In the genomic region with DNA sequence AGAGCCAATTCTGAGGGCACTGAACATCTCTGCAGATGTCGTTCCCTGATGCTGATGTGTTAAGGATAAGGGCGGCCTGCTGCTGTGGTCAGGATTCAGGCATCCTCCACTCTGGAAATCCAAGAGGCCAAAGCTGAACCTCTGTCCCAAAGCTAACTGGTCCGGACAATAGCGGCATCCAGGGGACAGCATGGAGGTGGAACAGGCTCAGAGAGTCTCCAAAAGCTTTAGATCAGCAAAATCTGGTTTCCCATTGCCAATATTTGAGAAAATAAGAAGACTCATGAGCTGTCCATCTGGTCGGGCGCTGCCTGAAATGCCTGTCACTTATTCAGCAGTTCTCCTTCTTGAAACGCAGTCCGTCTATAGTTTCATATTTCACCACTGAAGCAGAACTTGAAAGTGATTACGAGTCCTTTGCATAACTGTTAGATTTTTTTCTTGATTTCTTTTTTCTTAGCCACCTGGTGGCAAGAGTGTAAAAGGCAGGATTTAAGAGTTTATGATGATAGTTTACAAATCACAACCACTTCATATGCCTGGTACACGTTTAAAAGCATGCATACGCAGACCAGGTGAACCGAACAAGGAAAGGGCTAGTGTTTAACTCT, we compare ENCODE assay signal across 8 cellular contexts. TPM values are rescaled to one million over a fixed set of nuclear protein-coding genes. Genes with fewer than 3 reads are reported as not detected.
A peak's percentile ranks its signal among the peaks of the same experiment; 100 is the strongest.
DNase-seq lines count a peak whose midpoint lies in the region; ATAC-seq and TF ChIP-seq lines count a peak whose summit lies in the region.

No MANE protein-coding gene starts in this region.

- TF ChIP-seq RAD21 in liver (IDR thresholded peaks at IDR 0.05): peak; percentile 54 to 76

- H3K4me3 Mint-ChIP-seq in H9: no peak overlapping the region

- H3K79me2 ChIP-seq in H9 (ENCODE audit: insufficient read depth, low read length): no peaks in the 10 kb centered on the region

- H4K20me1 ChIP-seq in H9 (ENCODE audit: control insufficient read depth, insufficient read depth, insufficient read length): no peaks in the 10 kb centered on the region

- no peak overlapping the region for H2BK120ac ChIP-seq in H9 (ENCODE audit: low read depth, low read length, poor library complexity, severe bottlenecking)

- H3K79me1 ChIP-seq in H9 (ENCODE audit: insufficient read depth, low read depth, low read length, poor library complexity, severe bottlenecking): no peaks in the 10 kb centered on the region

- H3K9ac ChIP-seq in H9 (ENCODE audit: extremely low read depth, insufficient read length, low read length) (no peak overlapping the region), liver (ENCODE audit: low read depth in 1 of 2, low read length in 2 of 2) (no peak overlapping the region)

- no peak overlapping the region for H2AK5ac ChIP-seq in H9 (ENCODE audit: insufficient read length, low read length)

- H3K9me3 ChIP-seq in H9 (ENCODE audit: control insufficient read depth, low read depth, low read length) (no peaks in the 10 kb centered on the region), liver (ENCODE audit: control insufficient read depth in 4 of 4, low read length in 3 of 4) (no peaks in the 10 kb centered on the region), MG63 (no peaks in the 10 kb centered on the region), gastrocnemius medialis (no peaks in the 10 kb centered on the region)

- no peak overlapping the region for H3K27ac Mint-ChIP-seq in H9
- no peak overlapping the region for H3K27ac Mint-ChIP-seq in activated naive CD4-positive, alpha-beta T cell treated with anti-CD3 and anti-CD28 coated beads, Interleukin-2, amount 50 U/mL, for 72 hours

- H4K8ac ChIP-seq in H9 (replicated peaks; ENCODE audit: insufficient read length, low read depth, low read length): no peak overlapping the region

- peak; percentile 26 to 74 for ATAC-seq in activated naive CD4-positive, alpha-beta T cell treated with anti-CD3 and anti-CD28 coated beads, Interleukin-2, amount 50 U/mL, for 72 hours
- no peak for ATAC-seq in gastrocnemius medialis

- H3K36me3 ChIP-seq in liver (ENCODE audit: control insufficient read depth in 4 of 4, insufficient read depth in 3 of 4, low read depth in 1 of 4, low read length in 3 of 4) (no peaks in the 10 kb centered on the region), MG63 (no peaks in the 10 kb centered on the region), gastrocnemius medialis (peaks cover 0 to 5% of the 10 kb centered on the region in 2 donors)

- no peak overlapping the region for H3T11ph ChIP-seq in H9 (ENCODE audit: low read length)

- no peak overlapping the region for H3K18ac ChIP-seq in H9 (ENCODE audit: insufficient read length, low read depth, low read length)

- H2BK12ac ChIP-seq in H9 (ENCODE audit: insufficient read length, low read depth, low read length): no peak overlapping the region

- peak; percentile 25 for TF ChIP-seq CTCF in GM10266 (IDR thresholded peaks at IDR 0.05; ENCODE audit: control insufficient read depth, insufficient read depth, low read depth, missing control alignments)
- peak; percentile 65 for TF ChIP-seq CTCF in H9 (conservative IDR thresholded peaks at IDR 0.05)
- TF ChIP-seq CTCF in liver (IDR thresholded peaks at IDR 0.05; ENCODE audit: low read depth, low read length, missing input control): peak; percentile 42
- TF ChIP-seq CTCF in gastrocnemius medialis (IDR thresholded peaks at IDR 0.05 in 4 of 5, conservative IDR thresholded peaks at IDR 0.05 in 1 of 5): peak in 1 of 5 experiments; percentile 24

- H3K4me1 ChIP-seq in H9 (ENCODE audit: insufficient read depth, low read length) (no peaks in the 10 kb centered on the region), liver (ENCODE audit: control insufficient read depth in 4 of 4, insufficient read depth in 4 of 4, low read length in 3 of 4) (peaks cover 3 to 34% (median 25%) of the 10 kb centered on the region in 4 donors), gastrocnemius medialis (no peaks in the 10 kb centered on the region)

- no peak overlapping the region for H3K23ac ChIP-seq in H9 (ENCODE audit: insufficient read length, low read depth, low read length)

- no peaks in the 10 kb centered on the region for H3K27me3 ChIP-seq in H9 (ENCODE audit: insufficient read depth, low read length)
- no peaks in the 10 kb centered on the region for H3K27me3 ChIP-seq in liver (ENCODE audit: control insufficient read depth in 4 of 4, insufficient read depth in 4 of 4, low read length in 3 of 4)
- H3K27me3 ChIP-seq in MG63: no peaks in the 10 kb centered on the region
- no peaks in the 10 kb centered on the region for H3K27me3 ChIP-seq in gastrocnemius medialis

- no peaks in the 10 kb centered on the region for H3K27me3 Mint-ChIP-seq in H9 (ENCODE audit: low read depth)

- H3K27ac ChIP-seq in H9 (ENCODE audit: insufficient read length, low read depth, low read length): no peak overlapping the region
- no peak overlapping the region for H3K27ac ChIP-seq in liver (ENCODE audit: low read depth in 1 of 2, low read length in 2 of 2)
- no peak overlapping the region for H3K27ac ChIP-seq in gastrocnemius medialis

- no peak overlapping the region for H4K91ac ChIP-seq in H9 (ENCODE audit: insufficient read length, low read depth, low read length)

- no peak overlapping the region for H2BK20ac ChIP-seq in H9 (ENCODE audit: low read depth, low read length, poor library complexity, severe bottlenecking)

- peaks cover 8 to 19% of the 10 kb centered on the region in 2 experiments; a peak in 3 of 4 replicates for H3K4me1 Mint-ChIP-seq in H9

- no peak overlapping the region for H2BK5ac ChIP-seq in H9 (ENCODE audit: insufficient read length, low read length)

- in situ Hi-C loops in ACHN (cut with HindIII; ENCODE audit: low pct_ligation_motif_present, low pct_unique_long_range_greater_than_20kb, low sequenced_read_pairs) (no loop called here), gastrocnemius medialis (cut with MboI; ENCODE audit: low sequenced_read_pairs in 4 of 4) (no loop called here)

- H3K4me3 ChIP-seq in liver (ENCODE audit: low read depth in 1 of 3, low read length in 3 of 3) (no peak overlapping the region), MG63 (no peak overlapping the region), gastrocnemius medialis (no peak overlapping the region)

- no peak overlapping the region for H3K56ac ChIP-seq in H9 (ENCODE audit: insufficient read length, low read depth, low read length)

- no peak overlapping the region for H2BK15ac ChIP-seq in H9 (ENCODE audit: low read depth, low read length)

- no peaks in the 10 kb centered on the region for H3K23me2 ChIP-seq in H9 (ENCODE audit: insufficient read length, low read depth, low read length, poor library complexity, severe bottlenecking)

- no peak overlapping the region for H3K14ac ChIP-seq in H9 (ENCODE audit: insufficient read depth, low read length)

- H3K4ac ChIP-seq in H9 (ENCODE audit: low read depth, low read length): no peak overlapping the region

- DNase-seq in ACHN: peak; percentile 37
- DNase-seq in GM10266 (ENCODE audit: extremely low spot score): peak; percentile 66
- DNase-seq in H9: peak; percentile 26
- peak; percentile 51 for DNase-seq in LHCN-M2 (ENCODE audit: low read depth)
- DNase-seq in activated naive CD4-positive, alpha-beta T cell treated with anti-CD3 and anti-CD28 coated beads, Interleukin-2, amount 50 U/mL, for 72 hours (ENCODE audit: low spot score in 2 of 2): peak in 1 of 2 donors; percentile 41
- no peak for DNase-seq in MG63
- no peak for DNase-seq in gastrocnemius medialis

- H3K4me2 ChIP-seq in H9 (ENCODE audit: insufficient read depth, insufficient read length, low read length): no peak overlapping the region

- H3K36me3 Mint-ChIP-seq in H9 (ENCODE audit: insufficient read depth in 1 of 3, low read depth in 3 of 3): 0 out of 7 replicates have a peak, but pooled peaks cover 0 to 3% (median 0%) of the 10 kb centered on the region in 3 experiments
- H3K36me3 Mint-ChIP-seq in activated naive CD4-positive, alpha-beta T cell treated with anti-CD3 and anti-CD28 coated beads, Interleukin-2, amount 50 U/mL, for 72 hours: no peaks in the 10 kb centered on the region

- no peaks in the 10 kb centered on the region for H3K9me3 Mint-ChIP-seq in H9
- H3K9me3 Mint-ChIP-seq in activated naive CD4-positive, alpha-beta T cell treated with anti-CD3 and anti-CD28 coated beads, Interleukin-2, amount 50 U/mL, for 72 hours: no peaks in the 10 kb centered on the region

- TF ChIP-seq POLR2A in gastrocnemius medialis (IDR thresholded peaks at IDR 0.05): no peak

- WGBS in H9 (ENCODE audit: extremely low coverage, insufficient read length, low lambda C conversion rate): no CpG with 5 or more reads among the region's 12 CpGs
- WGBS in liver: 66% methylated on average over 12 of the region's 12 CpGs

- H2AFZ ChIP-seq in H9 (ENCODE audit: low read length): no peak overlapping the region

- intact Hi-C loops in gastrocnemius medialis (cut with DNase I; ENCODE audit: low total_unique reads): no loop called here

- H4K5ac ChIP-seq in H9 (ENCODE audit: insufficient read length, low read depth, low read length): no peak overlapping the region

TF ChIP-seq in liver, 16 proteins besides CTCF, POLR2A, EP300 and RAD21 (continues in another document):
- TF ChIP-seq HNF4G (IDR thresholded peaks at IDR 0.05) (no peak), YY1 (IDR thresholded peaks at IDR 0.05) (no peak), TAF1 (conservative IDR thresholded peaks at IDR 0.05) (no peak), SP1 (IDR thresholded peaks at IDR 0.05) (no peak), NR2F2 (IDR thresholded peaks at IDR 0.05) (no peak), JUND (IDR thresholded peaks at IDR 0.05) (no peak)
- TF ChIP-seq, protein P1, sequence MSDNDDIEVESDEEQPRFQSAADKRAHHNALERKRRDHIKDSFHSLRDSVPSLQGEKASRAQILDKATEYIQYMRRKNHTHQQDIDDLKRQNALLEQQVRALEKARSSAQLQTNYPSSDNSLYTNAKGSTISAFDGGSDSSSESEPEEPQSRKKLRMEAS (IDR thresholded peaks at IDR 0.05): no peak
- TF ChIP-seq, protein P2, sequence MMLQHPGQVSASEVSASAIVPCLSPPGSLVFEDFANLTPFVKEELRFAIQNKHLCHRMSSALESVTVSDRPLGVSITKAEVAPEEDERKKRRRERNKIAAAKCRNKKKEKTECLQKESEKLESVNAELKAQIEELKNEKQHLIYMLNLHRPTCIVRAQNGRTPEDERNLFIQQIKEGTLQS (IDR thresholded peaks at IDR 0.05): no peak

RNA-seq across cellular contexts. Expression of a gene that starts 45.9 kb away (rescaled TPM):
- total RNA-seq in H9 (2021) (1.3 TPM in 2 replicates), LHCN-M2 (2014; rRNA removed) (0.77 and 1.8 TPM in 2 replicates), liver (1 to 10 TPM; 3.3 to 4.9 TPM), gastrocnemius medialis (1 to 10 TPM in 1 of 4 donors, under 1 TPM in 3; 0.56 to 1.5 (median 0.83) TPM)
- polyA plus RNA-seq in LHCN-M2 (2012): 2.0 TPM
- 1 to 10 TPM in 1 of 2 donors, not detected in 1; 5.2 TPM for total RNA-seq in activated naive CD4-positive, alpha-beta T cell treated with anti-CD3 and anti-CD28 coated beads, Interleukin-2, amount 50 U/mL, for 72 hours
- polyA plus RNA-seq in liver: 1 to 10 TPM; 2.5 to 6.3 TPM
- total RNA-seq in MG63 (2014; rRNA removed; shearing (Covaris generic); ENCODE audit: low replicate concordance): 0.76 and 4.9 TPM in 2 replicates

Comparison
In these comparisons a context has a peak if more than half of its experiments do, and no peak if none do; other contexts are left out.
1. DNase-seq: peak in ACHN (single experiment), GM10266 (single experiment), H9 (single experiment) and LHCN-M2 (single experiment); none in MG63 (single experiment) and gastrocnemius medialis (0 of 2).
2. ATAC-seq: peak in activated naive CD4-positive, alpha-beta T cell treated with anti-CD3 and anti-CD28 coated beads, Interleukin-2, amount 50 U/mL, for 72 hours (2 of 2); none in gastrocnemius medialis (0 of 2).